ENCODE assay signal across 18 cellular contexts in the genomic region with DNA sequence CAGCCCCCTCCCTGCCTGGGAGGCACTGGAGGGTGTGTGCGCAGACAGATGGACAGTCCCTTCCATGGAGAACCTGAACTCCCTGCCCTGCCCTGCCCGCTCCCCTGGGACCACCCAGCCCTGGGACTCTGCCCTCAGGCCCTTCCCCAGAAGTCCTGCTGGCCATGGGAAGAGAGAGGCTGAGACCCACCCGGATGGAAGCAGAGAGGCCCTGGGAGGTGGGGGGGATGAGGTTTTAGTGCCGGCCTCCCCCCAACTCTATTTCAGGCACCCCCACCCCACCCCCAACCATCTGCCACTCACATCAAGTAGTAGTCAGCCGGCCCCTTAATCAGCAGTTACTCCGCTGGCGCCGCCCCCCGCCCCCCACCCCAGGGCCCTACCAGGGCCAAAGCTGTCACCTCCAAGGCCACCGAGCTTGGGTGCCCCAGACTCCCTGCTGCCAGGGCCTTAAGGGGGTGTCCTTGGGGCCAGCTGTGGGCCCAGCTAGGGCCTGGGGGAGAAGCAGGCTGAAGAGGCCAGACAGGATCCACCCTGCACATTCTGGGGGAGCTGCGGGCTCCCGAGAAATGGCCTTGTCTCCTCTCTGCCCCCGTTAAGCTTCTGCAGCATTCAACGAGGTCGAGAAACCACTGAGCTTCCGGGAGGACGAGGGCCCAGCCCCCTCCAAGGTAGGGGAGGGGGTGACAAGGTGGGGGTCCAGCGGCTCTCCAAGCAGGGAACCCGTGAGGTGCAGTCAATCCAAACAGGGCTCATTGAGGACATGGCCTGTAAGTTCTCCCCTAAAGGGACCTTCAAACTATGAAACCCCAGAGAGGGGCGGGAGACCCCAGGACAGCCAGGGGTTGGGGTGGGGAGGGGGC. TPM values are rescaled to one million over a fixed set of nuclear protein-coding genes. Genes with fewer than 3 reads are reported as not detected.
DNase-seq lines count a peak whose midpoint lies in the region; TF ChIP-seq lines count a peak whose summit lies in the region.
"Had no signal": no experiment of that assay in that cellular context is flagged by ENCODE, and none has a peak within 500 bp of the region (broad histone marks: within the 10 kb centered on the region; RNA-seq: fewer than 3 reads in every experiment).

No MANE protein-coding gene starts in this region.

- no peak for TF ChIP-seq CTCF in glutamatergic neuron (IDR thresholded peaks at IDR 0.05; ENCODE audit: partially characterized antibody, unreplicated experiment)
- TF ChIP-seq CTCF in osteoblast (IDR thresholded peaks at IDR 0.05; ENCODE audit: extremely low read depth, low read depth, low read length): no peak

- H2AFZ ChIP-seq in osteoblast (ENCODE audit: low read length): no peak overlapping the region

- H3K27me3 Mint-ChIP-seq in glutamatergic neuron (ENCODE audit: unreplicated experiment): peaks cover 13% of the 10 kb centered on the region

- peak overlapping the region; percentile 73 for H3K9ac ChIP-seq in BLaER1

- peaks cover 7% of the 10 kb centered on the region for H3K9me3 Mint-ChIP-seq in glutamatergic neuron (ENCODE audit: unreplicated experiment)
- H3K9me3 Mint-ChIP-seq: activated naive CD4-positive, alpha-beta T cell treated with anti-CD3 and anti-CD28 coated beads, Interleukin-2, amount 50 U/mL, for 24 hours; IgD-negative memory B cell had no signal

- H3K4me1 Mint-ChIP-seq in glutamatergic neuron (ENCODE audit: low read depth, unreplicated experiment): peaks cover 15% of the 10 kb centered on the region

- no peaks in the 10 kb centered on the region for H3K79me2 ChIP-seq in osteoblast (ENCODE audit: insufficient read depth, low read length)

- H3K9me3 ChIP-seq in BLaER1 (no peaks in the 10 kb centered on the region), osteoblast (ENCODE audit: low read depth, low read length) (no peaks in the 10 kb centered on the region)
- H3K9me3 ChIP-seq: Caco-2, vagina had no signal

- no peaks in the 10 kb centered on the region for H4K20me1 ChIP-seq in BLaER1
- peaks cover 26% of the 10 kb centered on the region for H4K20me1 ChIP-seq in osteoblast (ENCODE audit: insufficient read depth, low read length)

- H3K27ac Mint-ChIP-seq in glutamatergic neuron (ENCODE audit: unreplicated experiment): peak overlapping the region; percentile 72
- H3K27ac Mint-ChIP-seq: activated naive CD4-positive, alpha-beta T cell treated with anti-CD3 and anti-CD28 coated beads, Interleukin-2, amount 50 U/mL, for 24 hours had no signal

- H3K4me1 ChIP-seq in BLaER1: peaks cover 38% of the 10 kb centered on the region
- H3K4me1 ChIP-seq in osteoblast (ENCODE audit: insufficient read depth, low read length): no peaks in the 10 kb centered on the region

- peaks cover 6% of the 10 kb centered on the region; the same call in 1 of the 2 replicates for H3K36me3 ChIP-seq in BLaER1
- H3K36me3 ChIP-seq in osteoblast (ENCODE audit: insufficient read depth, low read length): no peaks in the 10 kb centered on the region
- H3K36me3 ChIP-seq: vagina had no signal

- H3K27ac ChIP-seq in BLaER1 (peak overlapping the region; percentile 72), osteoblast (ENCODE audit: low read depth, low read length) (no peak overlapping the region), caudate nucleus (ENCODE audit: low read depth, low read length) (no peak overlapping the region)

- no peaks in the 10 kb centered on the region for H3K27me3 ChIP-seq in BLaER1
- H3K27me3 ChIP-seq in osteoblast (ENCODE audit: insufficient read depth, low read length): no peaks in the 10 kb centered on the region
- H3K27me3 ChIP-seq: vagina had no signal

- H3K4me3 Mint-ChIP-seq in glutamatergic neuron (ENCODE audit: unreplicated experiment): no peak overlapping the region

- DNase-seq in OCI-M1 (lab: John Stamatoyannopoulos, UW) (peak; percentile 28), glutamatergic neuron (peak; percentile 83), osteoblast (ENCODE audit: insufficient read length, low spot score, missing footprints) (peak; percentile 80), NCI-H2171 treated with DMSO at 0.1 percent for 48 hours (lab: John Stamatoyannopoulos, UW) (no peak), KG1 (lab: John Stamatoyannopoulos, UW) (no peak), caudate nucleus (lab: John Stamatoyannopoulos, UW) (no peak)
- no peak for DNase-seq in stimulated activated CD4-positive, alpha-beta T cell treated with anti-CD3 and anti-CD28 coated beads, Interleukin-12 subunit alpha, Interleukin-12 subunit beta, amount 100 ng/mL, for 4 hours
- DNase-seq: activated CD4-positive, CD25-positive, alpha-beta regulatory T cell treated with anti-CD3 and anti-CD28 coated beads, Interleukin-2, amount 50 U/mL, for 72 hours; Caco-2; GF-D8; stimulated activated CD4-positive, alpha-beta T cell treated with anti-CD3 and anti-CD28 coated beads, Interleukin-4, amount 100 ng/mL, for 4 hours; T-helper 2 cell had no signal

- peak overlapping the region; percentile 89 for H3K4me2 ChIP-seq in BLaER1
- no peak overlapping the region for H3K4me2 ChIP-seq in osteoblast (ENCODE audit: insufficient read depth, low read length)

- H3K4me3 ChIP-seq in BLaER1: peak overlapping the region; percentile 61
- no peak overlapping the region for H3K4me3 ChIP-seq in osteoblast (ENCODE audit: insufficient read depth, low read length)

- H3K36me3 Mint-ChIP-seq in glutamatergic neuron (ENCODE audit: unreplicated experiment): no peaks in the 10 kb centered on the region
- H3K36me3 Mint-ChIP-seq: activated naive CD4-positive, alpha-beta T cell treated with anti-CD3 and anti-CD28 coated beads, Interleukin-2, amount 50 U/mL, for 24 hours; IgD-negative memory B cell had no signal

RNA-seq across cellular contexts. Expression of a gene that starts 17.4 kb away (rescaled TPM):
- total RNA-seq in glutamatergic neuron (ENCODE audit: unreplicated experiment) (4.0 TPM), osteoblast (not detected in 2 replicates)
- total RNA-seq: Caco-2, fibroblast of villous mesenchyme, H4, vagina had no signal

RNA-seq across cellular contexts. Expression of a gene that starts 20.7 kb away (rescaled TPM):
- total RNA-seq in glutamatergic neuron (ENCODE audit: unreplicated experiment) (221 TPM), osteoblast (122 and 131 TPM in 2 replicates)

RNA-seq across cellular contexts. Expression of a gene that starts 35.0 kb away (rescaled TPM):
- 2,255 TPM for total RNA-seq in glutamatergic neuron (ENCODE audit: unreplicated experiment)
- total RNA-seq in osteoblast: 2,656 and 2,968 TPM in 2 replicates

RNA-seq across cellular contexts. Expression of a gene that starts 57.3 kb away (rescaled TPM):
- total RNA-seq in glutamatergic neuron (ENCODE audit: unreplicated experiment) (95.8 TPM), osteoblast (14.7 and 21.4 TPM in 2 replicates)

Comparison
In these comparisons a context has a peak if more than half of its experiments do, and no peak if none do; other contexts are left out.
1. DNase-seq: peak in OCI-M1 (single experiment), glutamatergic neuron (single experiment) and osteoblast (single experiment); none in NCI-H2171 treated with DMSO at 0.1 percent for 48 hours (single experiment), KG1 (single experiment), caudate nucleus (0 of 61) and stimulated activated CD4-positive, alpha-beta T cell treated with anti-CD3 and anti-CD28 coated beads, Interleukin-12 subunit alpha, Interleukin-12 subunit beta, amount 100 ng/mL, for 4 hours (single experiment).